ENCODE assay signal across 8 cellular contexts in genomic region chr5:926416-927171, GRCh38. TPM values are rescaled to one million over a fixed set of nuclear protein-coding genes. Genes with fewer than 3 reads are reported as not detected.
DNase-seq lines count a peak whose midpoint lies in the region; ATAC-seq and TF ChIP-seq lines count a peak whose summit lies in the region.

No MANE protein-coding gene starts in this region.

- H3K4me1 ChIP-seq in A673 (ENCODE audit: insufficient read depth, low read length, poor library complexity, severe bottlenecking) (no peaks in the 10 kb centered on the region), HUES6 (ENCODE audit: control insufficient read depth, insufficient read depth, low read length) (peaks cover 3% of the 10 kb centered on the region; the same call in 1 of the 2 replicates), liver (ENCODE audit: control insufficient read depth in 4 of 4, insufficient read depth in 4 of 4, low read length in 3 of 4) (peaks cover 2 to 11% (median 8%) of the 10 kb centered on the region in 4 donors), subcutaneous abdominal adipose tissue (ENCODE audit: control insufficient read depth in 5 of 5, insufficient read depth in 5 of 5, low read length in 5 of 5) (peaks cover 0 to 13% (median 8%) of the 10 kb centered on the region in 5 donors)

- TF ChIP-seq CTCF in A673 (conservative IDR thresholded peaks at IDR 0.05; ENCODE audit: low read depth, low read length) = peak; percentile 49
- no peak for TF ChIP-seq CTCF in coronary artery (IDR thresholded peaks at IDR 0.05)
- TF ChIP-seq CTCF in liver (IDR thresholded peaks at IDR 0.05; ENCODE audit: low read depth, low read length, missing input control) = peak; percentile 21

- H3K27ac ChIP-seq in A673 (ENCODE audit: low read depth, low read length, poor library complexity, severe bottlenecking) (no peak overlapping the region), HUES6 (ENCODE audit: low read depth, low read length) (no peak overlapping the region), coronary artery (no peak overlapping the region), liver (ENCODE audit: low read depth in 1 of 2, low read length in 2 of 2) (no peak overlapping the region), subcutaneous abdominal adipose tissue (ENCODE audit: low read depth, low read length) (no peak overlapping the region)

- H3K27me3 ChIP-seq in A673 (replicated peaks; ENCODE audit: insufficient read depth, low read depth, low read length, poor library complexity) (peaks cover 2% of the 10 kb centered on the region), HUES6 (ENCODE audit: control insufficient read depth, insufficient read depth, low read length) (peaks cover 32% of the 10 kb centered on the region), liver (ENCODE audit: control insufficient read depth in 4 of 4, insufficient read depth in 4 of 4, low read length in 3 of 4) (no peaks in the 10 kb centered on the region), subcutaneous abdominal adipose tissue (ENCODE audit: control insufficient read depth in 5 of 5, insufficient read depth in 4 of 5, low read length in 5 of 5) (peaks cover 3 to 25% (median 16%) of the 10 kb centered on the region in 5 donors)

- DNase-seq in A673 (ENCODE audit: low spot score) (peak; percentile 64), coronary artery (ENCODE audit: low spot score) (peak; percentile 67), KG1 (lab: John Stamatoyannopoulos, UW) (no peak), H4 (ENCODE audit: low spot score) (no peak)

- H3K9ac ChIP-seq in HUES6 (ENCODE audit: low read length) = peak overlapping the region; percentile 58
- H3K9ac ChIP-seq in liver (ENCODE audit: low read depth in 1 of 2, low read length in 2 of 2) = no peak overlapping the region
- peak overlapping the region in 3 of 5 donors; percentile 25 to 52 (median 44) for H3K9ac ChIP-seq in subcutaneous abdominal adipose tissue (ENCODE audit: low read length in 5 of 5)

- POLR2A ChIA-PET in A673 (lab: Charles Lee; ENCODE audit: low non-redundant PET) = no interaction called here

- no peak for TF ChIP-seq RAD21 in liver (IDR thresholded peaks at IDR 0.05)

- intact Hi-C loops in A673 (cut with micrococcal nuclease; ENCODE audit: unreplicated experiment) = loop anchor here (10.0 kb wide), 1 partner anchor 718 kb away; no protein-coding TSS in a partner anchor

- 7% methylated on average over 65 of the region's 65 CpGs for WGBS in liver

- H3K36me3 ChIP-seq in A673 (ENCODE audit: insufficient read depth, low read length, poor library complexity, severe bottlenecking) = no peaks in the 10 kb centered on the region
- H3K36me3 ChIP-seq in HUES6 (ENCODE audit: control insufficient read depth, insufficient read depth, low read length) = no peaks in the 10 kb centered on the region
- H3K36me3 ChIP-seq in liver (ENCODE audit: control insufficient read depth in 4 of 4, insufficient read depth in 3 of 4, low read depth in 1 of 4, low read length in 3 of 4) = no peaks in the 10 kb centered on the region
- H3K36me3 ChIP-seq in subcutaneous abdominal adipose tissue (ENCODE audit: control insufficient read depth in 5 of 5, insufficient read depth in 5 of 5, low read length in 5 of 5) = no peaks in the 10 kb centered on the region

- CTCF ChIA-PET in A673 (lab: Charles Lee) = no interaction called here

- H3K9me3 ChIP-seq in A673 (ENCODE audit: low read depth, low read length, poor library complexity, severe bottlenecking) (no peaks in the 10 kb centered on the region), HUES6 (ENCODE audit: control insufficient read depth, insufficient read depth, low read depth, low read length) (no peaks in the 10 kb centered on the region), liver (ENCODE audit: control insufficient read depth in 4 of 4, low read length in 3 of 4) (no peaks in the 10 kb centered on the region), subcutaneous abdominal adipose tissue (ENCODE audit: control insufficient read depth in 5 of 5, low read length in 5 of 5) (no peaks in the 10 kb centered on the region)

- no peak for ATAC-seq in GM18519 (IDR thresholded peaks at IDR 0.05; ENCODE audit: low FRiP score, unreplicated experiment)

- no TSS peak for BruUV-seq in A673 (replicated peaks; lab: Mats Ljungman, UMichigan)

- peak overlapping the region; percentile 36 for H3K4me3 ChIP-seq in A673 (ENCODE audit: low read depth, low read length, poor library complexity, severe bottlenecking)
- H3K4me3 ChIP-seq in HUES6 (ENCODE audit: low read depth, low read length) = peak overlapping the region; percentile 56
- H3K4me3 ChIP-seq in coronary artery = peak overlapping the region; percentile 58
- peak overlapping the region in 1 of 3 donors; percentile 43 for H3K4me3 ChIP-seq in liver (ENCODE audit: low read depth in 1 of 3, low read length in 3 of 3)
- peak overlapping the region in 4 of 5 donors; percentile 32 to 58 (median 42) for H3K4me3 ChIP-seq in subcutaneous abdominal adipose tissue (ENCODE audit: low read depth in 1 of 5, low read length in 5 of 5)

TF ChIP-seq in liver, 16 proteins besides CTCF, POLR2A, EP300 and RAD21:
- TF ChIP-seq TAF1 (conservative IDR thresholded peaks at IDR 0.05) (no peak), FOXA2 (IDR thresholded peaks at IDR 0.05) (no peak), HNF4A (conservative IDR thresholded peaks at IDR 0.05) (no peak)

RNA-seq across cellular contexts. Expression of gene TRIP13, which starts 33.9 kb away (rescaled TPM):
- 64.6 and 69.1 TPM in 2 replicates for total RNA-seq in A673 (2021)
- 10 to 100 TPM in 1 of 2 donors, under 1 TPM in 1; 0.42 to 12.4 TPM for total RNA-seq in liver
- polyA plus RNA-seq in liver = 1 to 10 TPM in 1 of 2 donors, under 1 TPM in 1; 0.67 to 1.0 TPM
- 52.1 and 54.2 TPM in 2 replicates for total RNA-seq in H4 (2014; rRNA removed; shearing (Covaris generic))

RNA-seq across cellular contexts. Expression of gene BRD9, which starts 34.0 kb away (rescaled TPM):
- total RNA-seq in A673 (2021) = 73.7 and 76.5 TPM in 2 replicates
- total RNA-seq in liver = 10 to 100 TPM; 11.8 to 17.7 TPM
- polyA plus RNA-seq in liver = 1 to 10 TPM; 7.0 to 7.3 TPM
- total RNA-seq in H4 (2014; rRNA removed; shearing (Covaris generic)) = 16.7 and 17.4 TPM in 2 replicates

Comparison
In these comparisons a context has a peak if more than half of its experiments do, and no peak if none do; other contexts are left out.
1. DNase-seq: peak in A673 (single experiment) and coronary artery (single experiment); none in KG1 (single experiment) and H4 (single experiment).
2. H3K9ac ChIP-seq: peak in HUES6 (single experiment) and subcutaneous abdominal adipose tissue (3 of 5); none in liver (0 of 2).